In the genomic region with DNA sequence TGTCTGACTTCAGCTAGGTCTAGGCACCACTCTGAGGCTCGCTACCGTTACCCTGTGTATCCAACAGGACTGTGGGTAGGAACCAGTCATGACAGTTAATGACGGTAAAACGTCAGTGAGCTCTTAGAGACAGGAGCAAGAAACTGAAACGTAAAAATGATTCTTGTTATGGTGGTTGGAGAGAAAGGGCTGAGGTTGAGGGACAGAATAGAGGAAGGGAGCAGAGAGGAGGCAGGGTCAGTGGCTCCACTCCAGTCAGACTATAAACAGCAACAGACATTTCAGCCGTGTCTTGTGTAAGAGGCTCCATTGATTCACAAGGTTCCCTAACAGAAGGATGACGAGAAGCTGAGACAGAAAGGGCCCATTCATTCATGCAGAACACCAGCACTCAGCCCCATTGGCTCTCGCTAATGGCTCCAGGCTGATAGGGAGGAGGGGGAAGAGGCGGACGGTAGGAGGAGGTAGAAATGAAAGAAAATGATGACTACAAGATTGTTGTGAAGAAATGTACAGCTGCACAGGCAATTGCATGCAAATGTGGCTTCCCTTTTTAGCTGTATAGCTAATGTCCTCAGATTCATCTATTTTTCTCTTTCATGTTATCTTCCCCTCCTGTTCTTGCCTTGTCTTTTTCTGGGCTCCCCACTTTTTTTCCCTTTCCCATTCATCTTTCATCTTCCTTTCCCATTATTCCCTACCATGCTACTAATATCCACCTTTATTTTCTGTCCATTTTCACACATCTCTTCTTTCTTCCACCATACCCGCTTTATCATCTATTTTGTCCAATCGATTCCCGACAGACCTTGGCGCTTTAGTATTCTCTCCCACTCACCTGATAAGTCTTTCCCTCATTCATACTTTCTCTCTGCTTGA, we compare ENCODE assay signal across 1 cellular context.
TF ChIP-seq lines count a peak whose summit lies in the region.

No MANE protein-coding gene starts in this region.

TF ChIP-seq in WTC11, 78 proteins besides CTCF, POLR2A, EP300 and RAD21 (continued from another document):
- TF ChIP-seq ZNF232 (CRISPR knock-in tag; IDR thresholded peaks at IDR 0.05): no peak
- TF ChIP-seq ZNF263 (CRISPR knock-in tag; IDR thresholded peaks at IDR 0.05; ENCODE audit: low read depth): no peak
